Comparison of ENCODE assay signal across 25 cellular contexts in the genomic region with DNA sequence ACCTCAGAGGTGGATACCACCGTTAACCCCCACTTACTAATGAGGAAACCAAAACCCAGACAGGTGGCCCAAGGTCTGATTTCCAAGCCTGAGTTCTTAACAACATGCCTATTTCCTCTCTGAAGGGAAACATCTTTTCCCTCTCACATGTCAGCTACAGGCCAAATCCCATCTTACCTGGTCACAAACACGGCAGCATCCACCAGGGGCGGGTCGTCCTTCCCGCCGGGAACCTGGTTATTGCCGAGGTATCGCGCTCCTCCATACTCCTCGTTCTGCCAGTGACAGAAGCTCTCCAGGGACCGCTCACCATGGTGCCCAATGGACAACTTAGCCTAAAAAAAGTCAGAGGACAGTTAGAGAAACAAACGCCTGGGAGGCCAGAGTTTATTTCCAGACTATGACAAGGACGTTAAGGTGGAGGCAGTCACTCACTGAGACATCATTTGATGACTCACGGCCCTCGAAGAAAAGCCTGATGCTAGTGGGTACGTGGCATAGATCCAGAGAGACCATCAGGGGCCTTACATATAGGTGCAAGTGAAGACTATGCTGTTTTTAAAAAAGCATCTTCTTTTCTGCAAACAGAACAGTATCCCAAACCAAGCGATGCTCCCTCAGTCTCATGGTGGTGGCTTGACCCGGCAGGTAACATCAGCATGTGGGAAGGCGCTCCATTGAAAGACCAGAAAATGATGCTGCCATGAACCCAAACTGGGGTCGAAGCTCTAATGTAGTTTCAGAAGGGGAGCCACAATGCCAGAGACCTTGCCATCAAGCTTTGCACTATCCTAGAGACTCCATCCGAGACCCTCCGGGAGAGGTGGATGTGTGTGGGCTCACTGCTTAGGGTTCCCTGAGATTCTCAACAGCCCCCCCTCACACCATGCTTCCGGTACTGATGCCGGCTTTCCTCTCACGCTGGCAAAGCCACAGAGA.
DNase-seq lines count a peak whose midpoint lies in the region; TF ChIP-seq lines count a peak whose summit lies in the region.
"Had no signal": no experiment of that assay in that cellular context is flagged by ENCODE, and none has a peak within 500 bp of the region (broad histone marks: within the 10 kb centered on the region; RNA-seq: fewer than 3 reads in every experiment).

No MANE protein-coding gene starts in this region.

- DNase-seq in activated CD8-positive, alpha-beta memory T cell treated with anti-CD3 and anti-CD28 coated beads for 24 hours, result peak; percentile 21
- no peak for DNase-seq in activated CD8-positive, alpha-beta memory T cell treated with anti-CD3 and anti-CD28 coated beads, Interleukin-2, amount 50 U/mL, for 4 hours
- DNase-seq in activated CD8-positive, alpha-beta memory T cell treated with anti-CD3 and anti-CD28 coated beads, Interleukin-2, amount 50 U/mL, for 48 hours, result peak; percentile 18
- DNase-seq in iPS-NIHi7 (ENCODE audit: extremely low spot score) (peak; percentile 6), progenitor cell of endocrine pancreas (ENCODE audit: low spot score, unreplicated experiment) (peak; percentile 5), DMS153 treated with DMSO at 0.1 percent for 48 hours (lab: John Stamatoyannopoulos, UW; ENCODE audit: unreplicated experiment) (no peak), NCI-H2081 treated with DMSO at 0.1 percent for 48 hours (lab: John Stamatoyannopoulos, UW) (no peak), retina (no peak)
- DNase-seq: BE2C; CD8-positive, alpha-beta memory T cell; GOT3; HFFc6; IMR-90; KG1; MG63; NCI-H1105 treated with DMSO at 0.1 percent for 48 hours; NCI-H146; NCI-H1930; NCI-H446 treated with DMSO at 0.1 percent for 48 hours; NCI-H526; NCI-H82; NK-92 treated with Interleukin-12 subunit alpha and Interleukin-12 subunit beta, amount 100 ng/mL, for 24 hours; PC-9; Right ventricle myocardium superior had no signal

- no peak overlapping the region for H3K4me3 Mint-ChIP-seq in progenitor cell of endocrine pancreas (ENCODE audit: low read depth)
- H3K4me3 Mint-ChIP-seq: CD14-positive monocyte; CD8-positive, alpha-beta memory T cell; HFFc6 had no signal

- no peak overlapping the region for H3K27ac Mint-ChIP-seq in progenitor cell of endocrine pancreas
- H3K27ac Mint-ChIP-seq: CD14-positive monocyte; CD8-positive, alpha-beta memory T cell; HFFc6 had no signal

- peaks cover 14% of the 10 kb centered on the region for H3K27me3 Mint-ChIP-seq in progenitor cell of endocrine pancreas
- H3K27me3 Mint-ChIP-seq: CD8-positive, alpha-beta memory T cell had no signal

- H3K36me3 Mint-ChIP-seq in progenitor cell of endocrine pancreas (ENCODE audit: insufficient read depth), result peaks cover 4% of the 10 kb centered on the region
- H3K36me3 Mint-ChIP-seq: CD14-positive monocyte had no signal

- no peaks in the 10 kb centered on the region for H3K4me1 Mint-ChIP-seq in progenitor cell of endocrine pancreas (ENCODE audit: low read depth)
- H3K4me1 Mint-ChIP-seq: CD14-positive monocyte had no signal

- H3K9me3 Mint-ChIP-seq in progenitor cell of endocrine pancreas (ENCODE audit: low read depth), result peaks cover 9% of the 10 kb centered on the region

- TF ChIP-seq CTCF in progenitor cell of endocrine pancreas (IDR thresholded peaks at IDR 0.05; ENCODE audit: unreplicated experiment), result no peak

Comparison
In these comparisons a context has a peak if more than half of its experiments do, and no peak if none do; other contexts are left out.
1. DNase-seq: peak in activated CD8-positive, alpha-beta memory T cell treated with anti-CD3 and anti-CD28 coated beads for 24 hours (single experiment), activated CD8-positive, alpha-beta memory T cell treated with anti-CD3 and anti-CD28 coated beads, Interleukin-2, amount 50 U/mL, for 48 hours (single experiment), iPS-NIHi7 (single experiment) and progenitor cell of endocrine pancreas (single experiment); none in activated CD8-positive, alpha-beta memory T cell treated with anti-CD3 and anti-CD28 coated beads, Interleukin-2, amount 50 U/mL, for 4 hours (single experiment), DMS153 treated with DMSO at 0.1 percent for 48 hours (single experiment), NCI-H2081 treated with DMSO at 0.1 percent for 48 hours (single experiment) and retina (single experiment).